ENCODE assay signal across 6 cellular contexts in genomic region chr10:13473986-13474385, GRCh38.
"Had no signal": no experiment of that assay in that cellular context is flagged by ENCODE, and none has a peak within 500 bp of the region (broad histone marks: within the 10 kb centered on the region; RNA-seq: fewer than 3 reads in every experiment).

No MANE protein-coding gene starts in this region.

- DNase-seq: GDM1, GF-D8 had no signal

- FAIRE-seq: G401.6, GM12892, GM18507, GM19239 had no signal
